1 cellular context compared by ENCODE assay signal in genomic region chr17:6279659-6280058, GRCh38.
TF ChIP-seq lines count a peak whose summit lies in the region.

No MANE protein-coding gene starts in this region.

TF ChIP-seq in H1, 55 proteins besides CTCF, POLR2A, EP300 and RAD21:
- TF ChIP-seq YY1 (IDR thresholded peaks at IDR 0.05; ENCODE audit: low read depth, low read length): peak; percentile 54; the same call in 1 of the 2 replicates
- TF ChIP-seq SIN3A (conservative IDR thresholded peaks at IDR 0.05 in 1 of 2, IDR thresholded peaks at IDR 0.05 in 1 of 2; ENCODE audit: low read depth in 1 of 2, low read length in 2 of 2): peak in 1 of 2 experiments; percentile 76; a peak in 2 of 4 replicates
- TF ChIP-seq EZH2 (IDR thresholded peaks at IDR 0.05; ENCODE audit: low read depth, low read length, severe bottlenecking): no peak
- 0 out of 2 replicates have a peak, but pooled peaks have one; percentile 55 for TF ChIP-seq TCF12 (IDR thresholded peaks at IDR 0.05; ENCODE audit: low read depth, low read length)
- no peak for TF ChIP-seq RFX5 (IDR thresholded peaks at IDR 0.05; ENCODE audit: borderline replicate concordance, low read depth, low read length)
- no peak for TF ChIP-seq JUN (IDR thresholded peaks at IDR 0.05; ENCODE audit: low read depth, low read length)
- TF ChIP-seq MAX (IDR thresholded peaks at IDR 0.05): peak; percentile 50; the same call in 1 of the 2 replicates
- TF ChIP-seq NRF1 (IDR thresholded peaks at IDR 0.05; ENCODE audit: low read depth, low read length): no peak
